ENCODE assay signal across 25 cellular contexts in the genomic region with DNA sequence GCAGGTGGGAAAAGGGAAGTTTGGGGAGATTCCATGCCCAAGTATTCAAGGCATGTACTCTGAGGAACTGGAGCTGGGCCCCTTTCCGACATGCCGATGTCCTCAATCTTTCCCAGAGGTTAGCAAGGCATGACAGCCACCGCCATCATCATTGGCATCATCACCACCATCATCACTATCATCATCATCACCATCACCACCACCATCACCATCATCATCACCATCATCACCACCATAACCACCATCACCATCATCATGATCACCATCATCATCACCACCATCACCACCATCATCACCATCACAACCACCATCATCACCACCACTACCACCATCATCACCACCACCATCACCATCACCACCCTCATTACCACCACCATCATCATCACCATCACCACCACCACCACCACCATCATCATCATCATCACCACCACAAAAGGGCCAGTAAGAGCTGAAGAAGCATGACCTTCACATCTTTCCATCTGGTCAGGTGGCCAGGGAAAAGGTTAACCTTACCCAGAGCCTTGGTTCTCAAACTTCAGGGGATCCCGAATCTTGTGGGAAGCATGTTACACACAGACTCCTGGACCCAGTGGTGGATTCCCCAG. TPM values are rescaled to one million over a fixed set of nuclear protein-coding genes. Genes with fewer than 3 reads are reported as not detected.
"Had no signal": no experiment of that assay in that cellular context is flagged by ENCODE, and none has a peak within 500 bp of the region (broad histone marks: within the 10 kb centered on the region; RNA-seq: fewer than 3 reads in every experiment).

No MANE protein-coding gene starts in this region.

- H3K9me3 Mint-ChIP-seq: type B pancreatic cell had no signal

- ATAC-seq: left ventricle myocardium superior; lower lobe of right lung; natural killer cell; right cardiac atrium; stimulated activated memory B cell treated with anti-CD40 and anti-IgM and Interleukin-4, amounts not matched to agents 10 μg/mL and 1 μg/mL and 100 μg/mL, for 72 hours; stimulated activated naive CD8-positive, alpha-beta T cell treated with anti-CD3 and anti-CD28 coated beads, Interleukin-15, Interleukin-2, amounts not matched to agents 100 U/mL and 50 U/mL, for 24 hours had no signal

- H3K36me3 Mint-ChIP-seq: natural killer cell; stimulated activated memory B cell treated with anti-CD40 and anti-IgM and Interleukin-4, amounts not matched to agents 10 μg/mL and 1 μg/mL and 100 μg/mL, for 72 hours; type B pancreatic cell had no signal

- H3K36me3 ChIP-seq: lower lobe of right lung, neutrophil, prostate gland, spleen, tibial artery had no signal

- H3K4me1 Mint-ChIP-seq: natural killer cell; stimulated activated memory B cell treated with anti-CD40 and anti-IgM and Interleukin-4, amounts not matched to agents 10 μg/mL and 1 μg/mL and 100 μg/mL, for 72 hours had no signal

- DNase-seq: dermis blood vessel endothelial cell; effector memory CD4-positive, alpha-beta T cell; hypothalamus; left ventricle myocardium superior; lower lobe of right lung; natural killer cell; spleen; stimulated activated CD4-positive, alpha-beta T cell treated with anti-CD3 and anti-CD28 coated beads, Interleukin-4, amount 100 ng/mL, for 4 hours; stimulated activated naive CD8-positive, alpha-beta T cell treated with anti-CD3 and anti-CD28 coated beads, Interleukin-15, Interleukin-2, amounts not matched to agents 100 U/mL and 50 U/mL, for 24 hours; substantia nigra; testis; tibial artery had no signal

- H3K4me1 ChIP-seq: lower lobe of right lung, prostate gland, spleen, testis, tibial artery had no signal

- H3K27me3 ChIP-seq: testis had no signal

- H3K27ac ChIP-seq: coronary artery, lower lobe of right lung, neutrophil, prostate gland, skin epidermis, spleen, testis, tibial artery had no signal

- FAIRE-seq: endometrium, frontal cortex, keratinocyte had no signal

- H3K27ac Mint-ChIP-seq: natural killer cell; stimulated activated memory B cell treated with anti-CD40 and anti-IgM and Interleukin-4, amounts not matched to agents 10 μg/mL and 1 μg/mL and 100 μg/mL, for 72 hours; type B pancreatic cell had no signal

- H3K27me3 Mint-ChIP-seq: type B pancreatic cell had no signal

- H3K4me3 ChIP-seq: coronary artery, lower lobe of right lung, prostate gland, skin epidermis, spleen, testis, tibial artery had no signal

- H3K4me3 Mint-ChIP-seq: natural killer cell; stimulated activated memory B cell treated with anti-CD40 and anti-IgM and Interleukin-4, amounts not matched to agents 10 μg/mL and 1 μg/mL and 100 μg/mL, for 72 hours; type B pancreatic cell had no signal

- H3K9me3 ChIP-seq: lower lobe of right lung, neutrophil, prostate gland, spleen, testis, tibial artery had no signal

RNA-seq across cellular contexts. Expression of gene PHF21B, which starts 25.8 kb away (rescaled TPM):
- total RNA-seq: dermis blood vessel endothelial cell, fibroblast of villous mesenchyme, lower lobe of right lung, mesenteric fat pad, natural killer cell, renal cortical epithelial cell had no signal
- polyA plus RNA-seq: keratinocyte had no signal
